In the genomic region with DNA sequence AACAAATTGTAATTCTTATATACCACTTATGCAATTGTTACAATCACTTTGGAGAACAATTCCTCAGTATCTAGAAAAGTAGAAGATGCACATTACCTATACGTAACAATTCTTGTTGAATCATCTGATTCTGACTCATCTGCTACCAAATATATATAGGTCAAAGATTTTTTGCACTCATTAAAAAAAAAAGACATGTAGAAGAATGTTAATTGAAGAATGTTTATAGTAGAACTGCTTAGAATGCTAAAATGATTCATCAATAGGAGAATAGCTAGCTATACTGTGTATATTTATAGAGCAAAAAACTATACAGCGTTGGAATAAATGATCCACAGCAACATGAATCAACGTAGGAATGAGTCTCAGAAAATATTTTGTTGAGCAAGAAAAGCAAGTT, we compare ENCODE assay signal across 18 cellular contexts. TPM values are rescaled to one million over a fixed set of nuclear protein-coding genes. Genes with fewer than 3 reads are reported as not detected.
DNase-seq lines count a peak whose midpoint lies in the region; ATAC-seq and TF ChIP-seq lines count a peak whose summit lies in the region.
"Had no signal": no experiment of that assay in that cellular context is flagged by ENCODE, and none has a peak within 500 bp of the region (broad histone marks: within the 10 kb centered on the region; RNA-seq: fewer than 3 reads in every experiment).

No MANE protein-coding gene starts in this region.

- H3K4me3 ChIP-seq in osteoblast (ENCODE audit: insufficient read depth, low read length): no peak overlapping the region
- H3K4me3 ChIP-seq: BLaER1, K562 had no signal

- no peak for ATAC-seq in GM18498 (IDR thresholded peaks at IDR 0.05; ENCODE audit: unreplicated experiment)
- no peak for ATAC-seq in activated naive CD4-positive, alpha-beta T cell treated with anti-CD3 and anti-CD28 coated beads, Interleukin-2, amount 50 U/mL, for 72 hours
- ATAC-seq: HCT116, K562, Right ventricle myocardium inferior had no signal

- H3K27ac Mint-ChIP-seq in activated naive CD4-positive, alpha-beta T cell treated with anti-CD3 and anti-CD28 coated beads, Interleukin-2, amount 50 U/mL, for 72 hours: no peak overlapping the region

- H3K4me2 ChIP-seq in osteoblast (ENCODE audit: insufficient read depth, low read length): no peak overlapping the region
- H3K4me2 ChIP-seq: BLaER1, SK-N-SH had no signal

- peaks cover 9 to 23% of the 10 kb centered on the region in 2 donors for H3K36me3 Mint-ChIP-seq in activated naive CD4-positive, alpha-beta T cell treated with anti-CD3 and anti-CD28 coated beads, Interleukin-2, amount 50 U/mL, for 72 hours

- no peak overlapping the region for H2AFZ ChIP-seq in osteoblast (ENCODE audit: low read length)

- peaks cover 0 to 9% of the 10 kb centered on the region in 2 donors for H3K9me3 Mint-ChIP-seq in activated naive CD4-positive, alpha-beta T cell treated with anti-CD3 and anti-CD28 coated beads, Interleukin-2, amount 50 U/mL, for 72 hours

- no peaks in the 10 kb centered on the region for H3K36me3 ChIP-seq in osteoblast (ENCODE audit: insufficient read depth, low read length)
- H3K36me3 ChIP-seq: BLaER1 had no signal

- POLR2A ChIA-PET in RWPE1 (lab: Yijun Ruan, JAX; ENCODE audit: low non-redundant PET): no interaction called here

- H3K79me2 ChIP-seq in osteoblast (ENCODE audit: insufficient read depth, low read length): no peaks in the 10 kb centered on the region

- no peaks in the 10 kb centered on the region for H4K20me1 ChIP-seq in osteoblast (ENCODE audit: insufficient read depth, low read length)
- H4K20me1 ChIP-seq: BLaER1 had no signal

- no peaks in the 10 kb centered on the region for H3K9me3 ChIP-seq in osteoblast (ENCODE audit: low read depth, low read length)
- H3K9me3 ChIP-seq: SK-N-SH had no signal

- no peaks in the 10 kb centered on the region for H3K27me3 ChIP-seq in osteoblast (ENCODE audit: insufficient read depth, low read length)
- H3K27me3 ChIP-seq: BLaER1 had no signal

- peaks cover 56% of the 10 kb centered on the region for H3K4me1 ChIP-seq in osteoblast (ENCODE audit: insufficient read depth, low read length)

- TF ChIP-seq CTCF in RWPE1 (conservative IDR thresholded peaks at IDR 0.05; ENCODE audit: low read depth): no peak
- no peak for TF ChIP-seq CTCF in osteoblast (IDR thresholded peaks at IDR 0.05; ENCODE audit: extremely low read depth, low read depth, low read length)

- peak; percentile 84 for DNase-seq in ELR (ENCODE audit: low read depth)
- DNase-seq in RWPE1 (ENCODE audit: low spot score): peak; percentile 46
- peak; percentile 24 for DNase-seq in dedifferentiated amniotic fluid mesenchymal stem cell (ENCODE audit: extremely low spot score)
- peak; percentile 34 for DNase-seq in osteoblast (ENCODE audit: insufficient read length, low spot score, missing footprints)
- DNase-seq in COLO829 (ENCODE audit: low spot score): no peak
- DNase-seq in NOMO-1 treated with dmso at 0.1 percent for 144 hours (lab: John Stamatoyannopoulos, UW; ENCODE audit: unreplicated experiment): no peak
- DNase-seq in activated naive CD4-positive, alpha-beta T cell treated with anti-CD3 and anti-CD28 coated beads, Interleukin-2, amount 50 U/mL, for 72 hours (ENCODE audit: low spot score in 2 of 2): no peak
- DNase-seq: CD8-positive, alpha-beta memory T cell; NCI-H1092; NCI-H2107; NCI-H226; NCI-H526 treated with DMSO at 0.1 percent for 48 hours; SK-N-SH had no signal

- CTCF ChIA-PET in RWPE1 (lab: Yijun Ruan, JAX): interaction anchor here (0.6 to 0.7 kb wide), 2 partner anchors 9 to 218 kb away, joined by 4 to 6 read pairs; no protein-coding TSS in a partner anchor

- H3K27ac ChIP-seq in RWPE1 (no peak overlapping the region), osteoblast (ENCODE audit: low read depth, low read length) (no peak overlapping the region)
- H3K27ac ChIP-seq: BLaER1 had no signal

RNA-seq across cellular contexts. Expression of a gene that starts 29.5 kb away (rescaled TPM):
- total RNA-seq in osteoblast: 447 and 530 TPM in 2 replicates
- 100 to 1,000 TPM; 230 to 510 TPM for total RNA-seq in activated naive CD4-positive, alpha-beta T cell treated with anti-CD3 and anti-CD28 coated beads, Interleukin-2, amount 50 U/mL, for 72 hours

Comparison
In these comparisons a context has a peak if more than half of its experiments do, and no peak if none do; other contexts are left out.
1. DNase-seq: peak in ELR (single experiment), RWPE1 (single experiment), dedifferentiated amniotic fluid mesenchymal stem cell (single experiment) and osteoblast (single experiment); none in COLO829 (single experiment), NOMO-1 treated with dmso at 0.1 percent for 144 hours (single experiment) and activated naive CD4-positive, alpha-beta T cell treated with anti-CD3 and anti-CD28 coated beads, Interleukin-2, amount 50 U/mL, for 72 hours (0 of 2).